ENCODE assay signal across 2 cellular contexts in the genomic region with DNA sequence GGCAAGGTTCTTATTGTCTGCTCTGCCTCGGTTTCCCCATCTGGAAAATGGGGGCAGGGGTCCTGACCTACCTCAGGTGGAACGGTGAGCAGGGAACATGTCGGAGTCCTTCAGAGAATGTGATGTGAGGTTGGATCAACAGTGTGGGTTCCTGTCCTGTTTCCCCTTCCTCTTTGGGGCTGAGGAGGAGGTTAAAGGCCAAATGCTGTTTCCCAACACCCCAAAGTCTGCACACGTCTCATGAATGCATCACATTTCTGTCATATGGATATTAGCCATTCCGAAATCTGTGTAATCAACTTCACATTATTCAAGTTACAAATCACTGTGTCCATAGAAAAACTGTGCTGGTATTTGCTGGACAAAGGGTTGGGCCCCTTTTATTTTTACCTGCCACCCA. TPM values are rescaled to one million over a fixed set of nuclear protein-coding genes. Genes with fewer than 3 reads are reported as not detected.
"Had no signal": no experiment of that assay in that cellular context is flagged by ENCODE, and none has a peak within 500 bp of the region (broad histone marks: within the 10 kb centered on the region; RNA-seq: fewer than 3 reads in every experiment).

No MANE protein-coding gene starts in this region.

RNA-seq across cellular contexts. Expression of gene DBNDD1, which starts 51.8 kb away (rescaled TPM):
- total RNA-seq: activated CD4-positive, alpha-beta memory T cell treated with anti-CD3 and anti-CD28 coated beads, Interleukin-2, amount 10 ng/mL, durations not matched to agents 7 days and 5 days; activated CD8-positive, alpha-beta memory T cell treated with anti-CD3 and anti-CD28 coated beads, Interleukin-2, amount 10 ng/mL, durations not matched to agents 7 days and 5 days had no signal
